9 cellular contexts compared by ENCODE assay signal in genomic region chr5:149646564-149646963, GRCh38.
DNase-seq lines count a peak whose midpoint lies in the region; ATAC-seq and TF ChIP-seq lines count a peak whose summit lies in the region.
"Had no signal": no experiment of that assay in that cellular context is flagged by ENCODE, and none has a peak within 500 bp of the region (broad histone marks: within the 10 kb centered on the region; RNA-seq: fewer than 3 reads in every experiment).

No MANE protein-coding gene starts in this region.

- no peak overlapping the region for H3K9ac ChIP-seq in SK-N-SH

- POLR2A ChIA-PET in SK-N-SH (lab: Yijun Ruan, JAX), result interaction anchor here (1.0 kb wide), 1 partner anchor 139 kb away, joined by 3 read pairs; no protein-coding TSS in a partner anchor

- H3K36me3 ChIP-seq in BE2C, result no peaks in the 10 kb centered on the region
- no peaks in the 10 kb centered on the region for H3K36me3 ChIP-seq in SK-N-SH (replicated peaks in 1 of 2; ENCODE audit: control insufficient read depth in 1 of 2, insufficient read depth in 2 of 2, low read length in 1 of 2)

- TF ChIP-seq CTCF in BE2C (IDR thresholded peaks at IDR 0.05; ENCODE audit: low read depth, low read length) (no peak), SK-N-SH (IDR thresholded peaks at IDR 0.05) (no peak)

- H3K27ac ChIP-seq in SK-N-SH (ENCODE audit: low read depth in 2 of 2, low read length in 1 of 2), result peak overlapping the region in 1 of 2 experiments; percentile 72; a peak in 2 of 4 replicates

- H3K9me2 ChIP-seq in SK-N-SH, result no peaks in the 10 kb centered on the region

- DNase-seq in BE2C (peak; percentile 96), COR-L47 (lab: John Stamatoyannopoulos, UW) (peak; percentile 86), SK-N-SH (peak; percentile 80), T-helper 9 cell (no peak), CD1c-positive myeloid dendritic cell (ENCODE audit: extremely low spot score) (no peak)
- DNase-seq in stimulated activated naive B cell treated with anti-CD40 and anti-IgM and Interleukin-4, amounts not matched to agents 10 μg/mL and 1 μg/mL and 100 μg/mL, for 72 hours, result no peak
- DNase-seq: left colon had no signal

- WGBS in SK-N-SH (ENCODE audit: low lambda C conversion rate), result 33% methylated on average over 9 of the region's 9 CpGs

- H3K9me3 Mint-ChIP-seq in stimulated activated naive B cell treated with anti-CD40 and anti-IgM and Interleukin-4, amounts not matched to agents 10 μg/mL and 1 μg/mL and 100 μg/mL, for 72 hours, result no peaks in the 10 kb centered on the region

- H3K4me3 ChIP-seq in BE2C (ENCODE audit: low read depth, low read length) (no peak overlapping the region), SK-N-SH (ENCODE audit: low read depth in 2 of 2, low read length in 1 of 2) (no peak overlapping the region)

- no peak for TF ChIP-seq RAD21 in SK-N-SH (IDR thresholded peaks at IDR 0.05; ENCODE audit: low read length)

- H3K27me3 ChIP-seq in BE2C, result no peaks in the 10 kb centered on the region
- no peaks in the 10 kb centered on the region for H3K27me3 ChIP-seq in SK-N-SH (ENCODE audit: insufficient read depth)

- CTCF ChIA-PET in SK-N-SH (lab: Yijun Ruan, JAX), result interaction anchor here (2.1 to 22.1 kb wide), 5 partner anchors 10 to 206 kb away, joined by 7 to 730 read pairs (median 10); no protein-coding TSS in a partner anchor

- H3F3A ChIP-seq in SK-N-SH (replicated peaks; ENCODE audit: insufficient read depth), result no peaks in the 10 kb centered on the region

- H3K4me2 ChIP-seq in SK-N-SH, result no peak overlapping the region

- no peaks in the 10 kb centered on the region for H3K27me3 Mint-ChIP-seq in stimulated activated naive B cell treated with anti-CD40 and anti-IgM and Interleukin-4, amounts not matched to agents 10 μg/mL and 1 μg/mL and 100 μg/mL, for 72 hours

- ATAC-seq in esophagus mucosa (peak; percentile 50), GM18502 (IDR thresholded peaks at IDR 0.05; ENCODE audit: poor library complexity, unreplicated experiment) (no peak)
- ATAC-seq in stimulated activated naive B cell treated with anti-CD40 and anti-IgM and Interleukin-4, amounts not matched to agents 10 μg/mL and 1 μg/mL and 100 μg/mL, for 72 hours (replicated peaks), result no peak
- ATAC-seq: left colon had no signal

- H4K20me1 ChIP-seq in SK-N-SH (ENCODE audit: insufficient read depth), result no peaks in the 10 kb centered on the region

- TF ChIP-seq EP300 in SK-N-SH (IDR thresholded peaks at IDR 0.05; ENCODE audit: borderline replicate concordance in 1 of 2, low read depth in 1 of 2, low read length in 1 of 2), result peak in 1 of 2 experiments; percentile 35; a peak in 1 of 4 replicates

- H3K4me3 Mint-ChIP-seq in stimulated activated naive B cell treated with anti-CD40 and anti-IgM and Interleukin-4, amounts not matched to agents 10 μg/mL and 1 μg/mL and 100 μg/mL, for 72 hours, result no peak overlapping the region

- no peak overlapping the region for H3K27ac Mint-ChIP-seq in stimulated activated naive B cell treated with anti-CD40 and anti-IgM and Interleukin-4, amounts not matched to agents 10 μg/mL and 1 μg/mL and 100 μg/mL, for 72 hours

- no peaks in the 10 kb centered on the region for H3K36me3 Mint-ChIP-seq in stimulated activated naive B cell treated with anti-CD40 and anti-IgM and Interleukin-4, amounts not matched to agents 10 μg/mL and 1 μg/mL and 100 μg/mL, for 72 hours

- H3K4me1 Mint-ChIP-seq in stimulated activated naive B cell treated with anti-CD40 and anti-IgM and Interleukin-4, amounts not matched to agents 10 μg/mL and 1 μg/mL and 100 μg/mL, for 72 hours, result no peaks in the 10 kb centered on the region

- H3K9me3 ChIP-seq in BE2C, result no peaks in the 10 kb centered on the region
- no peaks in the 10 kb centered on the region for H3K9me3 ChIP-seq in SK-N-SH

- no peaks in the 10 kb centered on the region for H3K79me2 ChIP-seq in SK-N-SH (ENCODE audit: insufficient read depth)

- no peak overlapping the region for H2AFZ ChIP-seq in SK-N-SH (ENCODE audit: low read depth)

- H3K4me1 ChIP-seq in BE2C, result peaks cover 15% of the 10 kb centered on the region
- peaks cover 0 to 14% of the 10 kb centered on the region in 2 experiments; a peak in 1 of 4 replicates for H3K4me1 ChIP-seq in SK-N-SH (ENCODE audit: control insufficient read depth in 1 of 2, insufficient read depth in 2 of 2, low read depth in 1 of 2, low read length in 1 of 2)

TF ChIP-seq in SK-N-SH, 30 proteins besides CTCF, POLR2A, EP300 and RAD21:
- TF ChIP-seq PBX3 (IDR thresholded peaks at IDR 0.05) (no peak), GATA2 (CRISPR knock-in tag; IDR thresholded peaks at IDR 0.05) (peak; percentile 62), MXI1 (IDR thresholded peaks at IDR 0.05; ENCODE audit: low read depth, low read length) (peak; percentile 74; the same call in 1 of the 2 replicates), REST (IDR thresholded peaks at IDR 0.05; ENCODE audit: low read depth, low read length) (no peak), TEAD4 (IDR thresholded peaks at IDR 0.05; ENCODE audit: borderline replicate concordance, insufficient read depth) (no peak)

Comparison
In these comparisons a context has a peak if more than half of its experiments do, and no peak if none do; other contexts are left out.
1. DNase-seq: peak in BE2C (single experiment), COR-L47 (single experiment) and SK-N-SH (single experiment); none in T-helper 9 cell (single experiment), stimulated activated naive B cell treated with anti-CD40 and anti-IgM and Interleukin-4, amounts not matched to agents 10 μg/mL and 1 μg/mL and 100 μg/mL, for 72 hours (single experiment) and CD1c-positive myeloid dendritic cell (single experiment).